ENCODE assay signal across 9 cellular contexts in genomic region chr17:41690497-41690896, GRCh38. TPM values are rescaled to one million over a fixed set of nuclear protein-coding genes. Genes with fewer than 3 reads are reported as not detected.
DNase-seq lines count a peak whose midpoint lies in the region; ATAC-seq, FAIRE-seq and TF ChIP-seq lines count a peak whose summit lies in the region.
"Had no signal": no experiment of that assay in that cellular context is flagged by ENCODE, and none has a peak within 500 bp of the region (broad histone marks: within the 10 kb centered on the region; RNA-seq: fewer than 3 reads in every experiment).

No MANE protein-coding gene starts in this region.

- SMC1A ChIA-PET in GM12878 (lab: Charles Lee; ENCODE audit: uncharacterized antibody, unreplicated experiment): interaction anchor here (3.3 to 5.7 kb wide), 3 partner anchors 12 to 25 kb away, joined by 27 to 122 read pairs (median 76); no protein-coding TSS in a partner anchor

- no peak for TF ChIP-seq CTCF in cardiac muscle cell (IDR thresholded peaks at IDR 0.05; ENCODE audit: low read depth, low read length)
- TF ChIP-seq CTCF in GM12878 (IDR thresholded peaks at IDR 0.05 in 2 of 3, conservative IDR thresholded peaks at IDR 0.05 in 1 of 3; ENCODE audit: control insufficient read depth in 2 of 3, extremely low read depth in 1 of 3, insufficient read depth in 1 of 3, low read depth in 3 of 3, low read length in 3 of 3): no peak
- TF ChIP-seq CTCF in lower lobe of right lung (IDR thresholded peaks at IDR 0.05): no peak
- no peak for TF ChIP-seq CTCF in upper lobe of left lung (IDR thresholded peaks at IDR 0.05)

- peaks cover 7% of the 10 kb centered on the region for H3K4me1 ChIP-seq in cardiac muscle cell (ENCODE audit: low read depth)
- peaks cover 11% of the 10 kb centered on the region for H3K4me1 ChIP-seq in GM12878 (ENCODE audit: control insufficient read depth, insufficient read depth, low read length)
- peaks cover 40% of the 10 kb centered on the region for H3K4me1 ChIP-seq in lower lobe of right lung
- peaks cover 32 to 39% (median 33%) of the 10 kb centered on the region in 4 donors for H3K4me1 ChIP-seq in upper lobe of left lung

- RAD21 ChIA-PET in GM12878 (lab: Charles Lee; ENCODE audit: unreplicated experiment): interaction anchor here (1.2 to 5.7 kb wide), 4 partner anchors 12 to 24 kb away, joined by 5 to 117 read pairs (median 47); no protein-coding TSS in a partner anchor

- no peak overlapping the region for H2AFZ ChIP-seq in GM12878 (ENCODE audit: control insufficient read depth, low read depth, low read length)

- intact Hi-C loops in Right ventricle myocardium superior (cut with DNase I) (no loop called here), GM12878 (cut with micrococcal nuclease; ENCODE audit: unreplicated experiment) (no loop called here), lower lobe of right lung (cut with DNase I) (no loop called here)

- H3K4me3 ChIP-seq in cardiac muscle cell (peak overlapping the region; percentile 88), GM12878 (peak overlapping the region; percentile 87), lower lobe of right lung (peak overlapping the region; percentile 81), upper lobe of left lung (peak overlapping the region; percentile 60 to 90 (median 74))

- peaks cover 18% of the 10 kb centered on the region for H4K20me1 ChIP-seq in GM12878 (ENCODE audit: control insufficient read depth, insufficient read depth)

- peaks cover 35% of the 10 kb centered on the region for H3K36me3 ChIP-seq in cardiac muscle cell
- H3K36me3 ChIP-seq in GM12878 (ENCODE audit: control insufficient read depth in 2 of 2, insufficient read depth in 2 of 2, low read length in 1 of 2): peaks cover 20 to 35% of the 10 kb centered on the region in 2 experiments
- peaks cover 62% of the 10 kb centered on the region for H3K36me3 ChIP-seq in lower lobe of right lung
- peaks cover 41 to 62% (median 57%) of the 10 kb centered on the region in 4 donors for H3K36me3 ChIP-seq in upper lobe of left lung

- peak overlapping the region; percentile 99 for H3K27ac ChIP-seq in cardiac muscle cell
- H3K27ac ChIP-seq in GM12878 (ENCODE audit: control insufficient read depth, insufficient read depth): no peak overlapping the region
- H3K27ac ChIP-seq in lower lobe of right lung: peak overlapping the region; percentile 100
- H3K27ac ChIP-seq in upper lobe of left lung: peak overlapping the region in 3 of 4 donors; percentile 100

- H3K9ac ChIP-seq in GM12878 (ENCODE audit: control insufficient read depth, insufficient read depth, low read length): peak overlapping the region; percentile 100

- CTCF ChIA-PET in GM12878 (lab: Yijun Ruan, JAX): interaction anchor here (0.6 to 10.4 kb wide), 15 partner anchors 11 to 161 kb away, joined by 3 to 265 read pairs (median 3); partner anchors contain the start of gene P3H4

- no peaks in the 10 kb centered on the region for H3K27me3 ChIP-seq in cardiac muscle cell
- H3K27me3 ChIP-seq in GM12878 (replicated peaks in 1 of 2; ENCODE audit: control insufficient read depth in 2 of 2, insufficient read depth in 2 of 2, low read length in 1 of 2): no peaks in the 10 kb centered on the region
- no peaks in the 10 kb centered on the region for H3K27me3 ChIP-seq in lower lobe of right lung (ENCODE audit: low read depth)
- H3K27me3 ChIP-seq in upper lobe of left lung: no peaks in the 10 kb centered on the region

- TF ChIP-seq EP300 in GM12878 (IDR thresholded peaks at IDR 0.05; ENCODE audit: borderline replicate concordance in 1 of 2, control insufficient read depth in 1 of 2, low read depth in 2 of 2, low read length in 2 of 2) (no peak), upper lobe of left lung (IDR thresholded peaks at IDR 0.05) (no peak)

- no peak for TF ChIP-seq RAD21 in GM12878 (IDR thresholded peaks at IDR 0.05; ENCODE audit: insufficient read depth, low read depth, low read length)

- H3K4me2 ChIP-seq in GM12878 (ENCODE audit: control insufficient read depth, insufficient read depth): peak overlapping the region; percentile 90

- no TSS peak for BruUV-seq in GM12878 (replicated peaks; lab: Mats Ljungman, UMichigan)

- no peaks in the 10 kb centered on the region for H3K9me3 ChIP-seq in cardiac muscle cell (ENCODE audit: low read depth)
- no peaks in the 10 kb centered on the region; the same call in 2 of the 3 replicates for H3K9me3 ChIP-seq in GM12878 (replicated peaks; ENCODE audit: control insufficient read depth, insufficient read depth, low read length)
- H3K9me3 ChIP-seq in lower lobe of right lung: no peaks in the 10 kb centered on the region
- H3K9me3 ChIP-seq in upper lobe of left lung: no peaks in the 10 kb centered on the region

- WGBS in GM12878 (ENCODE audit: insufficient coverage, insufficient replicate concordance, low lambda C conversion rate, missing lambda C conversion rate): 100% methylated on average over 2 of the region's 2 CpGs
- 44 to 65% methylated on average over 2 of the region's 2 CpGs for whole genome bisulfite sequencing in upper lobe of left lung, 2 donors

- POLR2A ChIA-PET in GM12878 (lab: Charles Lee): interaction anchor here (0.6 to 4.8 kb wide), 4 partner anchors 12 to 1162 kb away, joined by 3 to 177 read pairs (median 44); no protein-coding TSS in a partner anchor

- peaks cover 28% of the 10 kb centered on the region for H3K79me2 ChIP-seq in GM12878 (ENCODE audit: control insufficient read depth, insufficient read depth, low read length)

- no peak for TF ChIP-seq POLR2A in GM12878 (IDR thresholded peaks at IDR 0.05; ENCODE audit: low read depth, low read length)
- TF ChIP-seq POLR2A in upper lobe of left lung (IDR thresholded peaks at IDR 0.05): no peak

- no peak for FAIRE-seq in GM12878 (lab: Jason Lieb, UNC)

- DNase-seq in cardiac muscle cell (ENCODE audit: low read depth in 1 of 2, low spot score in 1 of 2) (no peak), Right ventricle myocardium superior (no peak), GM12878 (ENCODE audit: low read depth, low spot score) (no peak), lower lobe of right lung (no peak), upper lobe of left lung (no peak), activated gamma-delta T cell (lab: John Stamatoyannopoulos, UW) (no peak)

- ATAC-seq in Right ventricle myocardium superior (ENCODE audit: poor library complexity): no peak
- ATAC-seq in GM12878: no peak
- no peak for ATAC-seq in lower lobe of right lung
- no peak for ATAC-seq in upper lobe of left lung (ENCODE audit: low FRiP score in 2 of 2)
- ATAC-seq in GM18519 (IDR thresholded peaks at IDR 0.05; ENCODE audit: low FRiP score, unreplicated experiment): no peak
- ATAC-seq in GM19035 (IDR thresholded peaks at IDR 0.05; ENCODE audit: unreplicated experiment): no peak

- in situ Hi-C loops in GM12878 (cut with MboI): loop anchor here (25.0 kb wide), 2 partner anchors 1522 to 1672 kb away; partner anchors contain the start of gene TMEM106A

RNA-seq across cellular contexts. Expression of gene EIF1, which starts 1.8 kb away (rescaled TPM):
- total RNA-seq in cardiac muscle cell: 153 and 285 TPM in 2 replicates
- 726 and 784 TPM in 2 replicates for polyA plus RNA-seq in cardiac muscle cell
- 1,143 TPM for total RNA-seq in Right ventricle myocardium superior
- total RNA-seq in GM12878 (2013; cell fraction: nucleolus; rRNA removed): 163 and 168 TPM in 2 replicates
- 51.0 and 52.6 TPM in 2 replicates for total RNA-seq in GM12878 (2014; rRNA removed)
- total RNA-seq in GM12878 (2014; rRNA removed; fragmentation: Illumina TruSeq; extraction: Trizol): 39.4 and 46.7 TPM in 2 replicates
- total RNA-seq in GM12878 (2021): 594 and 609 TPM in 2 replicates
- polyA plus RNA-seq in GM12878 (2011; ENCODE audit: low read depth): 318 TPM
- polyA plus RNA-seq in GM12878 (2011; rRNA removed): 367 TPM in 2 replicates
- polyA plus RNA-seq in GM12878 (2011; cell fraction: cytosol; rRNA removed): 104 and 156 TPM in 2 replicates
- 149 and 225 TPM in 2 replicates for polyA plus RNA-seq in GM12878 (2011; cell fraction: nucleus; rRNA removed)
- 834 and 1,158 TPM in 2 replicates for polyA plus RNA-seq in GM12878 (2012)
- polyA plus RNA-seq in GM12878 (2014; fragmentation: Illumina TruSeq; extraction: Trizol): 325 and 382 TPM in 2 replicates
- 100 to 1,000 TPM; 670 to 687 TPM for polyA plus RNA-seq in GM12878 (2014; fragmentation: Nextera tagmentation; extraction: Ambion mirVana)
- 144 and 168 TPM in 2 replicates for polyA plus RNA-seq in GM12878 (2014; rRNA removed)
- 100 to 1,000 TPM; 776 to 815 TPM for polyA plus RNA-seq in GM12878 (2016; fragmentation: Nextera tagmentation; extraction: Ambion mirVana)
- polyA minus RNA-seq in GM12878 (2011; rRNA and poly(A)+ RNA removed): 85.1 and 108 TPM in 2 replicates
- polyA minus RNA-seq in GM12878 (2011; cell fraction: cytosol; rRNA and poly(A)+ RNA removed): 86.3 and 100 TPM in 2 replicates
- polyA minus RNA-seq in GM12878 (2011; cell fraction: nucleus; rRNA and poly(A)+ RNA removed): 136 and 167 TPM in 2 replicates
- total RNA-seq in lower lobe of right lung: 943 TPM
- 100 to 1,000 TPM; 109 to 998 (median 405) TPM for total RNA-seq in upper lobe of left lung

RNA-seq across cellular contexts. Expression of gene GAST, which starts 21.6 kb away (rescaled TPM):
- not detected in 2 replicates for total RNA-seq in cardiac muscle cell
- polyA plus RNA-seq in cardiac muscle cell: not detected in 2 replicates
- not detected for total RNA-seq in Right ventricle myocardium superior
- not detected in 2 replicates for total RNA-seq in GM12878 (2013; cell fraction: nucleolus; rRNA removed)
- total RNA-seq in GM12878 (2014; rRNA removed): not detected in 2 replicates
- total RNA-seq in GM12878 (2014; rRNA removed; fragmentation: Illumina TruSeq; extraction: Trizol): not detected in 2 replicates
- not detected in 2 replicates for total RNA-seq in GM12878 (2021)
- polyA plus RNA-seq in GM12878 (2011; ENCODE audit: low read depth): not detected
- not detected in 2 replicates for polyA plus RNA-seq in GM12878 (2011; rRNA removed)
- polyA plus RNA-seq in GM12878 (2011; cell fraction: cytosol; rRNA removed): not detected in 2 replicates
- not detected in 2 replicates for polyA plus RNA-seq in GM12878 (2011; cell fraction: nucleus; rRNA removed)
- polyA plus RNA-seq in GM12878 (2012): not detected in 2 replicates
- not detected in 2 replicates for polyA plus RNA-seq in GM12878 (2014; fragmentation: Illumina TruSeq; extraction: Trizol)
- polyA plus RNA-seq in GM12878 (2014; fragmentation: Nextera tagmentation; extraction: Ambion mirVana): not detected
- not detected in 2 replicates for polyA plus RNA-seq in GM12878 (2014; rRNA removed)
- polyA plus RNA-seq in GM12878 (2016; fragmentation: Nextera tagmentation; extraction: Ambion mirVana): not detected
- polyA minus RNA-seq in GM12878 (2011; rRNA and poly(A)+ RNA removed): not detected in 2 replicates
- polyA minus RNA-seq in GM12878 (2011; cell fraction: cytosol; rRNA and poly(A)+ RNA removed): not detected in 2 replicates
- polyA minus RNA-seq in GM12878 (2011; cell fraction: nucleus; rRNA and poly(A)+ RNA removed): not detected in 2 replicates
- total RNA-seq in lower lobe of right lung: not detected
- total RNA-seq in upper lobe of left lung: not detected
- total RNA-seq: RPMI7951 had no signal

RNA-seq across cellular contexts. Expression of gene HAP1, which starts 43.9 kb away (rescaled TPM):
- total RNA-seq in cardiac muscle cell (0.98 and 1.8 TPM in 2 replicates), Right ventricle myocardium superior (not detected), GM12878 (2014; rRNA removed) (not detected in 2 replicates), GM12878 (2014; rRNA removed; fragmentation: Illumina TruSeq; extraction: Trizol) (not detected in 2 replicates), GM12878 (2021) (not detected in 2 replicates), lower lobe of right lung (0.62 TPM), upper lobe of left lung (1 to 10 TPM in 1 of 6 donors, under 1 TPM in 3, not detected in 2; 0.14 to 1.0 (median 0.59) TPM)
- polyA plus RNA-seq in cardiac muscle cell (0.80 and 2.1 TPM in 2 replicates), GM12878 (2011; rRNA removed) (not detected in 2 replicates), GM12878 (2014; fragmentation: Illumina TruSeq; extraction: Trizol) (not detected in 2 replicates), GM12878 (2014; fragmentation: Nextera tagmentation; extraction: Ambion mirVana) (not detected), GM12878 (2014; rRNA removed) (not detected in 2 replicates), GM12878 (2016; fragmentation: Nextera tagmentation; extraction: Ambion mirVana) (not detected)
- not detected in 2 replicates for total RNA-seq in GM12878 (2013; cell fraction: nucleolus; rRNA removed)
- polyA plus RNA-seq in GM12878 (2011; ENCODE audit: low read depth): not detected
- not detected in 2 replicates for polyA plus RNA-seq in GM12878 (2011; cell fraction: cytosol; rRNA removed)
- 0.03 and 0.04 TPM in 2 replicates for polyA plus RNA-seq in GM12878 (2011; cell fraction: nucleus; rRNA removed)
- polyA plus RNA-seq in GM12878 (2012): 0.11 TPM in 1 of 2 replicates, not detected in the other
- polyA minus RNA-seq in GM12878 (2011; rRNA and poly(A)+ RNA removed): 0.07 TPM in 1 of 2 replicates, not detected in the other
- not detected in 2 replicates for polyA minus RNA-seq in GM12878 (2011; cell fraction: cytosol; rRNA and poly(A)+ RNA removed)
- not detected in 2 replicates for polyA minus RNA-seq in GM12878 (2011; cell fraction: nucleus; rRNA and poly(A)+ RNA removed)
- total RNA-seq: RPMI7951 had no signal
